Comparison of ENCODE assay signal across 13 cellular contexts in genomic region chr2:148259674-148260073, GRCh38.
DNase-seq lines count a peak whose midpoint lies in the region; ATAC-seq, FAIRE-seq and TF ChIP-seq lines count a peak whose summit lies in the region.
"Had no signal": no experiment of that assay in that cellular context is flagged by ENCODE, and none has a peak within 500 bp of the region (broad histone marks: within the 10 kb centered on the region; RNA-seq: fewer than 3 reads in every experiment).

No MANE protein-coding gene starts in this region.

- intact Hi-C loops in OCI-LY7 (cut with micrococcal nuclease; ENCODE audit: unreplicated experiment), result no loop called here

- TF ChIP-seq EP300 in A549 (IDR thresholded peaks at IDR 0.05), result no peak
- no peak for TF ChIP-seq EP300 in tibial nerve (IDR thresholded peaks at IDR 0.05)

- no peak for FAIRE-seq in A549 (lab: Jason Lieb, UNC)
- FAIRE-seq: GM19239 had no signal

- POLR2A ChIA-PET in A549 (lab: Yijun Ruan, JAX), result no interaction called here
- POLR2A ChIA-PET in OCI-LY7 (lab: Charles Lee), result no interaction called here

- BruUV-seq in OCI-LY7 (replicated peaks; lab: Mats Ljungman, UMichigan), result no TSS peak

- H3K4me1 ChIP-seq in A549 (no peaks in the 10 kb centered on the region), OCI-LY7 (ENCODE audit: insufficient read depth, low read length, poor library complexity, severe bottlenecking) (no peaks in the 10 kb centered on the region), tibial nerve (no peaks in the 10 kb centered on the region)

- peaks cover 14% of the 10 kb centered on the region for H3K9me3 ChIP-seq in A549
- H3K9me3 ChIP-seq in OCI-LY7 (ENCODE audit: low read length), result 0 out of 2 replicates have a peak, but pooled peaks cover 12% of the 10 kb centered on the region
- H3K9me3 ChIP-seq in tibial nerve, result peaks cover 0 to 8% (median 0%) of the 10 kb centered on the region in 4 donors

- no peak for TF ChIP-seq RAD21 in A549 (conservative IDR thresholded peaks at IDR 0.05 in 1 of 2, IDR thresholded peaks at IDR 0.05 in 1 of 2)

- H3K79me2 ChIP-seq in OCI-LY7 (ENCODE audit: insufficient read depth, low read depth, low read length), result no peaks in the 10 kb centered on the region

- H3K27ac ChIP-seq in A549 (no peak overlapping the region), OCI-LY7 (ENCODE audit: low read depth, low read length, poor library complexity, severe bottlenecking) (no peak overlapping the region), tibial nerve (no peak overlapping the region)

- peak in 1 of 2 experiments; percentile 45 for DNase-seq in A549 (ENCODE audit: low read depth in 1 of 2, low spot score in 1 of 2)
- DNase-seq in Daoy (ENCODE audit: low read depth), result peak; percentile 25
- DNase-seq in OCI-LY7 (ENCODE audit: low spot score), result peak; percentile 45
- peak; percentile 41 to 72 for DNase-seq in erythroblast (lab: John Stamatoyannopoulos, UW)
- DNase-seq in tibial nerve (ENCODE audit: low spot score in 2 of 2), result no peak
- DNase-seq in activated T-cell treated with anti-CD3 and anti-CD28 coated beads, Interleukin-2, amount 50 U/mL, for 48 hours, result no peak
- no peak for DNase-seq in GOT3 (lab: John Stamatoyannopoulos, UW)
- DNase-seq: activated CD4-positive, alpha-beta T cell treated with anti-CD3 and anti-CD28 coated beads for 4 hours; activated effector memory CD4-positive, alpha-beta T cell treated with anti-CD3 and anti-CD28 coated beads, Interleukin-2, amount 50 U/mL, for 16 hours; H7; Kasumi-1 had no signal

- no peaks in the 10 kb centered on the region for H4K20me1 ChIP-seq in OCI-LY7 (ENCODE audit: insufficient read depth, low read length)

- no peaks in the 10 kb centered on the region for H3K27me3 ChIP-seq in tibial nerve

- no peak for TF ChIP-seq POLR2A in A549 (IDR thresholded peaks at IDR 0.05; ENCODE audit: low read length)
- TF ChIP-seq POLR2A in erythroblast (IDR thresholded peaks at IDR 0.05; ENCODE audit: low read length), result no peak
- no peak for TF ChIP-seq POLR2A in tibial nerve (IDR thresholded peaks at IDR 0.05)

- no peak overlapping the region for H2AFZ ChIP-seq in OCI-LY7 (ENCODE audit: low read length)

- no peak for TF ChIP-seq CTCF in A549 (IDR thresholded peaks at IDR 0.05)
- peak; percentile 62 for TF ChIP-seq CTCF in OCI-LY7 (conservative IDR thresholded peaks at IDR 0.05; ENCODE audit: low read length)
- no peak for TF ChIP-seq CTCF in tibial nerve (IDR thresholded peaks at IDR 0.05)

- ATAC-seq in A549 (no peak), HG02938 (IDR thresholded peaks at IDR 0.05; ENCODE audit: unreplicated experiment) (no peak)

- H3K4me3 ChIP-seq in A549 (no peak overlapping the region), OCI-LY7 (ENCODE audit: low read depth, low read length, poor library complexity, severe bottlenecking) (no peak overlapping the region), tibial nerve (no peak overlapping the region)

- no peaks in the 10 kb centered on the region for H3K36me3 ChIP-seq in OCI-LY7 (ENCODE audit: insufficient read depth, low read length)
- peaks cover 0 to 44% (median 0%) of the 10 kb centered on the region in 3 donors for H3K36me3 ChIP-seq in tibial nerve

- H3K4me2 ChIP-seq in A549 (no peak overlapping the region), OCI-LY7 (ENCODE audit: low read length) (no peak overlapping the region)

- CTCF ChIA-PET in A549 (lab: Yijun Ruan, JAX), result no interaction called here
- CTCF ChIA-PET in OCI-LY7 (lab: Charles Lee; ENCODE audit: unreplicated experiment), result no interaction called here

- 78% methylated on average over 6 of the region's 6 CpGs for WGBS in A549 (ENCODE audit: missing lambda C conversion rate)
- 79 to 90% methylated on average over 6 of the region's 6 CpGs for WGBS in tibial nerve, 2 donors

- H3K9me2 ChIP-seq in OCI-LY7 (ENCODE audit: insufficient read depth, low read length), result no peaks in the 10 kb centered on the region

TF ChIP-seq in A549, 52 proteins besides CTCF, POLR2A, EP300 and RAD21:
- TF ChIP-seq POLR2AphosphoS2 (conservative IDR thresholded peaks at IDR 0.05; ENCODE audit: low read length), result no peak
- no peak for TF ChIP-seq NPAS2 (CRISPR knock-in tag; IDR thresholded peaks at IDR 0.05; ENCODE audit: borderline replicate concordance)
- no peak for TF ChIP-seq BCL3 (IDR thresholded peaks at IDR 0.05)
- TF ChIP-seq NFE2L2 (conservative IDR thresholded peaks at IDR 0.05; ENCODE audit: low read length), result no peak; the same call in 1 of the 2 replicates
- TF ChIP-seq ZC3H11A (IDR thresholded peaks at IDR 0.05), result no peak
- TF ChIP-seq MAFK (IDR thresholded peaks at IDR 0.05; ENCODE audit: partially characterized antibody), result peak; percentile 69
- TF ChIP-seq MAX (IDR thresholded peaks at IDR 0.05), result no peak
- no peak for TF ChIP-seq RARB (CRISPR knock-in tag; IDR thresholded peaks at IDR 0.05)

Comparison
In these comparisons a context has a peak if more than half of its experiments do, and no peak if none do; other contexts are left out.
1. DNase-seq: peak in Daoy (single experiment), OCI-LY7 (single experiment) and erythroblast (2 of 2); none in tibial nerve (0 of 2), activated T-cell treated with anti-CD3 and anti-CD28 coated beads, Interleukin-2, amount 50 U/mL, for 48 hours (0 of 2) and GOT3 (single experiment).